In genomic region chr9:27333241-27334052, GRCh38 we compare ENCODE assay signal across 8 cellular contexts. TPM values are rescaled to one million over a fixed set of nuclear protein-coding genes. Genes with fewer than 3 reads are reported as not detected.
DNase-seq lines count a peak whose midpoint lies in the region; ATAC-seq, FAIRE-seq and TF ChIP-seq lines count a peak whose summit lies in the region.

No MANE protein-coding gene starts in this region.

- no peak overlapping the region for H3K27ac ChIP-seq in GM12878 (ENCODE audit: control insufficient read depth, insufficient read depth)

- H3K27me3 ChIP-seq in GM12878 (replicated peaks in 1 of 2; ENCODE audit: control insufficient read depth in 2 of 2, insufficient read depth in 2 of 2, low read length in 1 of 2) (no peaks in the 10 kb centered on the region), skeletal muscle satellite cell (ENCODE audit: control insufficient read depth, insufficient read depth, low read length) (peaks cover 56% of the 10 kb centered on the region)

- H3K9me3 ChIP-seq in GM12878 (replicated peaks; ENCODE audit: control insufficient read depth, insufficient read depth, low read length), result no peaks in the 10 kb centered on the region
- H3K9me3 ChIP-seq in skeletal muscle satellite cell (replicated peaks; ENCODE audit: low read length), result no peaks in the 10 kb centered on the region

- ATAC-seq in HG02571 (IDR thresholded peaks at IDR 0.05; ENCODE audit: unreplicated experiment), result peak; percentile 56
- ATAC-seq in GM12878, result peak; percentile 90

- peak; percentile 87 for FAIRE-seq in GM12878 (lab: Jason Lieb, UNC)

- in situ Hi-C loops in GM12878 (cut with MboI), result loop anchor here (5.0 kb wide), 1 partner anchor 194 kb away; the partner anchor contains the start of gene MOB3B

- H4K20me1 ChIP-seq in GM12878 (ENCODE audit: control insufficient read depth, insufficient read depth), result no peaks in the 10 kb centered on the region

- CTCF ChIA-PET in GM12878 (lab: Yijun Ruan, JAX), result interaction anchor here (0.6 to 4.9 kb wide), 46 partner anchors 8 to 1467 kb away, joined by 3 to 116 read pairs (median 4); partner anchors contain the start of genes IFNK and MOB3B

- no peak overlapping the region for H3K9ac ChIP-seq in GM12878 (ENCODE audit: control insufficient read depth, insufficient read depth, low read length)
- H3K9ac ChIP-seq in skeletal muscle satellite cell (ENCODE audit: low read depth, low read length), result no peak overlapping the region

- H3K4me3 ChIP-seq in GM12878, result no peak overlapping the region
- no peak overlapping the region for H3K4me3 ChIP-seq in skeletal muscle satellite cell (ENCODE audit: low read length)

- H3K4me1 ChIP-seq in GM12878 (ENCODE audit: control insufficient read depth, insufficient read depth, low read length), result no peaks in the 10 kb centered on the region
- H3K4me1 ChIP-seq in skeletal muscle satellite cell (ENCODE audit: control insufficient read depth, insufficient read depth, low read length), result no peaks in the 10 kb centered on the region

- H3K36me3 ChIP-seq in GM12878 (ENCODE audit: control insufficient read depth in 2 of 2, insufficient read depth in 2 of 2, low read length in 1 of 2) (no peaks in the 10 kb centered on the region), skeletal muscle satellite cell (ENCODE audit: insufficient read depth, low read length) (no peaks in the 10 kb centered on the region)

- POLR2A ChIA-PET in GM12878 (lab: Charles Lee), result interaction anchor here (0.7 to 2.3 kb wide), 6 partner anchors 34 to 346 kb away, joined by 3 to 7 read pairs (median 4); no protein-coding TSS in a partner anchor

- DNase-seq in NCI-H1417 (lab: John Stamatoyannopoulos, UW) (peak; percentile 38 to 81 (median 76)), NCI-H1417 treated with DMSO at 0.1 percent for 48 hours (lab: John Stamatoyannopoulos, UW) (no peak), NCI-H1092 treated with DMSO at 0.1 percent for 48 hours (lab: John Stamatoyannopoulos, UW) (peak; percentile 81), T follicular helper cell (ENCODE audit: low read depth) (peak; percentile 7), GM12878 (ENCODE audit: low read depth, low spot score) (peak; percentile 40), hypothalamus (lab: John Stamatoyannopoulos, UW) (peak in 31 of 51 donors; percentile 18 to 88 (median 48))

- peak; percentile 70 to 78 (median 71) for TF ChIP-seq CTCF in GM12878 (IDR thresholded peaks at IDR 0.05 in 2 of 3, conservative IDR thresholded peaks at IDR 0.05 in 1 of 3; ENCODE audit: control insufficient read depth in 2 of 3, extremely low read depth in 1 of 3, insufficient read depth in 1 of 3, low read depth in 3 of 3, low read length in 3 of 3)

- SMC1A ChIA-PET in GM12878 (lab: Charles Lee; ENCODE audit: uncharacterized antibody, unreplicated experiment), result interaction anchor here (0.6 to 6.2 kb wide), 35 partner anchors 8 to 1874 kb away, joined by 3 to 91 read pairs (median 5); partner anchors contain the start of genes IFNK and MOB3B

- H2AFZ ChIP-seq in GM12878 (ENCODE audit: control insufficient read depth, low read depth, low read length), result no peak overlapping the region

- no TSS peak for BruUV-seq in GM12878 (replicated peaks; lab: Mats Ljungman, UMichigan)

- TF ChIP-seq RAD21 in GM12878 (IDR thresholded peaks at IDR 0.05; ENCODE audit: insufficient read depth, low read depth, low read length), result peak; percentile 93

- H3K4me2 ChIP-seq in GM12878 (ENCODE audit: control insufficient read depth, insufficient read depth) (no peak overlapping the region), skeletal muscle satellite cell (ENCODE audit: low read length) (peak overlapping the region; percentile 34)

- no peak for TF ChIP-seq POLR2A in GM12878 (IDR thresholded peaks at IDR 0.05; ENCODE audit: low read depth, low read length)

- TF ChIP-seq EP300 in GM12878 (IDR thresholded peaks at IDR 0.05; ENCODE audit: borderline replicate concordance in 1 of 2, control insufficient read depth in 1 of 2, low read depth in 2 of 2, low read length in 2 of 2), result no peak

- WGBS in GM12878 (ENCODE audit: insufficient coverage, insufficient replicate concordance, low lambda C conversion rate, missing lambda C conversion rate), result 33% methylated on average over 7 of the region's 7 CpGs

- no peaks in the 10 kb centered on the region for H3K79me2 ChIP-seq in GM12878 (ENCODE audit: control insufficient read depth, insufficient read depth, low read length)

- RAD21 ChIA-PET in GM12878 (lab: Charles Lee; ENCODE audit: unreplicated experiment), result interaction anchor here (0.6 to 5.7 kb wide), 32 partner anchors 16 to 739 kb away, joined by 3 to 97 read pairs (median 6); partner anchors contain the start of gene MOB3B

- intact Hi-C loops in GM12878 (cut with micrococcal nuclease; ENCODE audit: unreplicated experiment), result loop anchor here (1.0 to 10.0 kb wide), 6 partner anchors 45 to 741 kb away; partner anchors contain the start of gene MOB3B

TF ChIP-seq in GM12878, 131 proteins besides CTCF, POLR2A, EP300 and RAD21:
- TF ChIP-seq SMC3 (IDR thresholded peaks at IDR 0.05; ENCODE audit: borderline replicate concordance, low read length) (peak; percentile 93), ZNF207 (IDR thresholded peaks at IDR 0.05; ENCODE audit: borderline replicate concordance) (no peak), MLLT1 (IDR thresholded peaks at IDR 0.05) (0 out of 2 replicates have a peak, but pooled peaks have one; percentile 35), RUNX3 (IDR thresholded peaks at IDR 0.05; ENCODE audit: low read length) (no peak), YY1 (IDR thresholded peaks at IDR 0.05; ENCODE audit: low read depth, low read length) (peak; percentile 54; the same call in 1 of the 2 replicates), POU2F2 (IDR thresholded peaks at IDR 0.05; ENCODE audit: borderline replicate concordance, low read depth, low read length) (no peak), RBBP5 (conservative IDR thresholded peaks at IDR 0.05) (no peak), ZNF622 (IDR thresholded peaks at IDR 0.05) (no peak)

RNA-seq across cellular contexts. Expression of gene EQTN, which starts 36.5 kb away (rescaled TPM):
- total RNA-seq in GM12878 (2013; cell fraction: nucleolus; rRNA removed), result not detected in 2 replicates
- total RNA-seq in GM12878 (2014; rRNA removed) (not detected in 2 replicates), GM12878 (2014; rRNA removed; fragmentation: Illumina TruSeq; extraction: Trizol) (not detected in 2 replicates), GM12878 (2021) (not detected in 2 replicates)
- polyA plus RNA-seq in GM12878 (2011; ENCODE audit: low read depth), result not detected
- polyA plus RNA-seq in GM12878 (2011; rRNA removed) (0.20 TPM in 1 of 2 replicates, not detected in the other), GM12878 (2014; fragmentation: Illumina TruSeq; extraction: Trizol) (not detected in 2 replicates), GM12878 (2014; fragmentation: Nextera tagmentation; extraction: Ambion mirVana) (not detected), GM12878 (2014; rRNA removed) (not detected in 2 replicates), GM12878 (2016; fragmentation: Nextera tagmentation; extraction: Ambion mirVana) (not detected)
- polyA plus RNA-seq in GM12878 (2011; cell fraction: cytosol; rRNA removed), result not detected in 2 replicates
- 0.15 TPM in 1 of 2 replicates, not detected in the other for polyA plus RNA-seq in GM12878 (2011; cell fraction: nucleus; rRNA removed)
- polyA plus RNA-seq in GM12878 (2012), result not detected in 2 replicates
- not detected in 2 replicates for polyA minus RNA-seq in GM12878 (2011; rRNA and poly(A)+ RNA removed)
- polyA minus RNA-seq in GM12878 (2011; cell fraction: cytosol; rRNA and poly(A)+ RNA removed), result not detected in 2 replicates
- polyA minus RNA-seq in GM12878 (2011; cell fraction: nucleus; rRNA and poly(A)+ RNA removed), result not detected in 2 replicates
- total RNA-seq in skeletal muscle satellite cell (2012; rRNA removed), result not detected in 2 replicates
